14 cellular contexts compared by ENCODE assay signal in genomic region chr9:7266911-7267555, GRCh38.
A peak's percentile ranks its signal among the peaks of the same experiment; 100 is the strongest.
DNase-seq lines count a peak whose midpoint lies in the region; ATAC-seq and TF ChIP-seq lines count a peak whose summit lies in the region.
"Had no signal": no experiment of that assay in that cellular context is flagged by ENCODE, and none has a peak within 500 bp of the region (broad histone marks: within the 10 kb centered on the region; RNA-seq: fewer than 3 reads in every experiment).

No MANE protein-coding gene starts in this region.

- H3K4me1 Mint-ChIP-seq in activated T-helper 2 cell treated with anti-CD3 and anti-CD28 coated beads, Interferon-gamma antibody, Interleukin-2, Interleukin-4, amounts not matched to agents 10 μg/mL and 5 μg/mL and 100 μg/mL, durations not matched to agents 14 hours and 24 hours and 36 hours (ENCODE audit: low read depth), result no peaks in the 10 kb centered on the region
- H3K4me1 Mint-ChIP-seq: B cell had no signal

- H3K27ac ChIP-seq in GM23248, result no peak overlapping the region
- H3K27ac ChIP-seq: sigmoid colon had no signal

- no peaks in the 10 kb centered on the region for H3K4me1 ChIP-seq in GM23248 (ENCODE audit: insufficient read depth)

- H3K4me2 ChIP-seq in GM23248 (ENCODE audit: unreplicated experiment), result no peak overlapping the region

- H2AFZ ChIP-seq in GM23248, result no peak overlapping the region

- H3K9me2 ChIP-seq in GM23248 (ENCODE audit: insufficient read depth), result no peaks in the 10 kb centered on the region

- H3K27me3 Mint-ChIP-seq in activated T-helper 2 cell treated with anti-CD3 and anti-CD28 coated beads, Interferon-gamma antibody, Interleukin-2, Interleukin-4, amounts not matched to agents 10 μg/mL and 5 μg/mL and 100 μg/mL, durations not matched to agents 14 hours and 24 hours and 36 hours (ENCODE audit: low read depth), result peaks cover 38% of the 10 kb centered on the region

- no peaks in the 10 kb centered on the region for H3K36me3 Mint-ChIP-seq in activated T-helper 2 cell treated with anti-CD3 and anti-CD28 coated beads, Interferon-gamma antibody, Interleukin-2, Interleukin-4, amounts not matched to agents 10 μg/mL and 5 μg/mL and 100 μg/mL, durations not matched to agents 14 hours and 24 hours and 36 hours (ENCODE audit: low read depth)

- no peaks in the 10 kb centered on the region for H4K20me1 ChIP-seq in GM23248 (ENCODE audit: insufficient read depth)

- no peak overlapping the region for H3K9ac ChIP-seq in GM23248

- no peaks in the 10 kb centered on the region for H3K36me3 ChIP-seq in GM23248 (ENCODE audit: low read depth)
- H3K36me3 ChIP-seq: sigmoid colon had no signal

- H3K27ac Mint-ChIP-seq in activated T-helper 2 cell treated with anti-CD3 and anti-CD28 coated beads, Interferon-gamma antibody, Interleukin-2, Interleukin-4, amounts not matched to agents 10 μg/mL and 5 μg/mL and 100 μg/mL, durations not matched to agents 14 hours and 24 hours and 36 hours, result no peak overlapping the region
- H3K27ac Mint-ChIP-seq: B cell had no signal

- no peak overlapping the region for H3K4me3 ChIP-seq in GM23248
- H3K4me3 ChIP-seq: sigmoid colon had no signal

- POLR2A ChIA-PET in HEK293T (lab: Yijun Ruan, JAX), result no interaction called here

- H3K27me3 ChIP-seq in GM23248 (replicated peaks; ENCODE audit: insufficient read depth), result peaks cover 31% of the 10 kb centered on the region
- H3K27me3 ChIP-seq: sigmoid colon had no signal

- WGBS in GM23248 (ENCODE audit: low coverage in 1 of 2, low lambda C conversion rate in 2 of 2, missing lambda C conversion rate in 2 of 2), 2 experiments, result 17 to 21% methylated on average over 14 of the region's 14 CpGs

- DNase-seq in HEK293T (ENCODE audit: extremely low spot score), result peak; percentile 13
- peak; percentile 86 for DNase-seq in NCI-H345 treated with DMSO at 0.1 percent for 48 hours (lab: John Stamatoyannopoulos, UW; ENCODE audit: unreplicated experiment)
- peak; percentile 30 for DNase-seq in epidermal melanocyte (ENCODE audit: insufficient read length, low spot score)
- peak in 34 of 56 donors; percentile 2 to 72 (median 23) for DNase-seq in nucleus accumbens (lab: John Stamatoyannopoulos, UW)
- no peak for DNase-seq in GM23248
- DNase-seq in Kasumi-1 (lab: John Stamatoyannopoulos, UW), result no peak
- no peak for DNase-seq in activated T-helper 2 cell treated with anti-CD3 and anti-CD28 coated beads, Interferon-gamma antibody, Interleukin-2, Interleukin-4, amounts not matched to agents 10 μg/mL and 5 μg/mL and 100 μg/mL, durations not matched to agents 14 hours and 24 hours and 36 hours (ENCODE audit: low spot score)
- DNase-seq: activated CD4-positive, alpha-beta T cell treated with anti-CD3 and anti-CD28 coated beads, Interleukin-2, amount 50 U/mL, for 48 hours; activated gamma-delta T cell; NCI-H1694 treated with DMSO at 0.1 percent for 48 hours; sigmoid colon; T1000 had no signal

- no peak overlapping the region for H3K4me3 Mint-ChIP-seq in activated T-helper 2 cell treated with anti-CD3 and anti-CD28 coated beads, Interferon-gamma antibody, Interleukin-2, Interleukin-4, amounts not matched to agents 10 μg/mL and 5 μg/mL and 100 μg/mL, durations not matched to agents 14 hours and 24 hours and 36 hours (ENCODE audit: low read depth)
- H3K4me3 Mint-ChIP-seq: B cell had no signal

- CTCF ChIA-PET in HEK293T (lab: Yijun Ruan, JAX), result no interaction called here

- intact Hi-C loops in activated T-helper 2 cell treated with anti-CD3 and anti-CD28 coated beads, Interferon-gamma antibody, Interleukin-2, Interleukin-4, amounts not matched to agents 10 μg/mL and 5 μg/mL and 100 μg/mL, durations not matched to agents 14 hours and 24 hours and 36 hours (cut with micrococcal nuclease), result no loop called here

- H3F3A ChIP-seq in GM23248 (ENCODE audit: insufficient read depth), result no peaks in the 10 kb centered on the region

- in situ Hi-C loops in GM23248 (cut with MboI), result no loop called here

- ATAC-seq in GM19463 (IDR thresholded peaks at IDR 0.05; ENCODE audit: unreplicated experiment), result no peak

- no peaks in the 10 kb centered on the region for H3K79me2 ChIP-seq in GM23248 (ENCODE audit: insufficient read depth)

- no peaks in the 10 kb centered on the region for H3K9me3 Mint-ChIP-seq in activated T-helper 2 cell treated with anti-CD3 and anti-CD28 coated beads, Interferon-gamma antibody, Interleukin-2, Interleukin-4, amounts not matched to agents 10 μg/mL and 5 μg/mL and 100 μg/mL, durations not matched to agents 14 hours and 24 hours and 36 hours

- H3K9me3 ChIP-seq in GM23248 (ENCODE audit: low read depth), result no peaks in the 10 kb centered on the region
- H3K9me3 ChIP-seq: sigmoid colon had no signal

TF ChIP-seq in HEK293T, 16 proteins besides CTCF, POLR2A, EP300 and RAD21:
- no peak for TF ChIP-seq FOXK2 (IDR thresholded peaks at IDR 0.05)
- TF ChIP-seq ELF4 (IDR thresholded peaks at IDR 0.05), result no peak
- TF ChIP-seq, protein P1, sequence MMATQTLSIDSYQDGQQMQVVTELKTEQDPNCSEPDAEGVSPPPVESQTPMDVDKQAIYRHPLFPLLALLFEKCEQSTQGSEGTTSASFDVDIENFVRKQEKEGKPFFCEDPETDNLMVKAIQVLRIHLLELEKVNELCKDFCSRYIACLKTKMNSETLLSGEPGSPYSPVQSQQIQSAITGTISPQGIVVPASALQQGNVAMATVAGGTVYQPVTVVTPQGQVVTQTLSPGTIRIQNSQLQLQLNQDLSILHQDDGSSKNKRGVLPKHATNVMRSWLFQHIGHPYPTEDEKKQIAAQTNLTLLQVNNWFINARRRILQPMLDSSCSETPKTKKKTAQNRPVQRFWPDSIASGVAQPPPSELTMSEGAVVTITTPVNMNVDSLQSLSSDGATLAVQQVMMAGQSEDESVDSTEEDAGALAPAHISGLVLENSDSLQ (IDR thresholded peaks at IDR 0.05), result no peak
- no peak for TF ChIP-seq LEF1 (IDR thresholded peaks at IDR 0.05; ENCODE audit: borderline replicate concordance)
- no peak for TF ChIP-seq SUZ12 (IDR thresholded peaks at IDR 0.05)
- TF ChIP-seq SP1 (IDR thresholded peaks at IDR 0.05), result no peak
- no peak for TF ChIP-seq FOXM1 (IDR thresholded peaks at IDR 0.05; ENCODE audit: borderline replicate concordance)
- TF ChIP-seq ZNF384 (IDR thresholded peaks at IDR 0.05), result no peak
- no peak for TF ChIP-seq HDGF (IDR thresholded peaks at IDR 0.05; ENCODE audit: borderline replicate concordance)
- TF ChIP-seq BHLHE40 (IDR thresholded peaks at IDR 0.05; ENCODE audit: borderline replicate concordance), result no peak
- TF ChIP-seq ARNT (IDR thresholded peaks at IDR 0.05), result no peak
- TF ChIP-seq NFRKB (IDR thresholded peaks at IDR 0.05), result no peak
- TF ChIP-seq FOXA1 (IDR thresholded peaks at IDR 0.05), result no peak
- no peak for TF ChIP-seq L3MBTL2 (conservative IDR thresholded peaks at IDR 0.05)
- no peak for TF ChIP-seq CTBP1 (IDR thresholded peaks at IDR 0.05; ENCODE audit: borderline replicate concordance)
- TF ChIP-seq TARDBP (IDR thresholded peaks at IDR 0.05), result no peak

Comparison
In these comparisons a context has a peak if more than half of its experiments do, and no peak if none do; other contexts are left out.
1. DNase-seq: peak in HEK293T (single experiment), NCI-H345 treated with DMSO at 0.1 percent for 48 hours (single experiment), epidermal melanocyte (single experiment) and nucleus accumbens (34 of 56); none in GM23248 (single experiment), Kasumi-1 (0 of 2) and activated T-helper 2 cell treated with anti-CD3 and anti-CD28 coated beads, Interferon-gamma antibody, Interleukin-2, Interleukin-4, amounts not matched to agents 10 μg/mL and 5 μg/mL and 100 μg/mL, durations not matched to agents 14 hours and 24 hours and 36 hours (single experiment).